ENCODE assay signal across 8 cellular contexts in genomic region chr2:174778479-174778962, GRCh38. TPM values are rescaled to one million over a fixed set of nuclear protein-coding genes. Genes with fewer than 3 reads are reported as not detected.
A peak's percentile ranks its signal among the peaks of the same experiment; 100 is the strongest.
DNase-seq lines count a peak whose midpoint lies in the region; ATAC-seq, FAIRE-seq and TF ChIP-seq lines count a peak whose summit lies in the region.

No MANE protein-coding gene starts in this region.

- peak overlapping the region; percentile 3 for H3K4me3 Mint-ChIP-seq in activated CD4-positive, alpha-beta T cell treated with anti-CD3 and anti-CD28 coated beads, Interleukin-2, amount 10 ng/mL, durations not matched to agents 7 days and 5 days
- H3K4me3 Mint-ChIP-seq in nephron progenitor cell = no peak overlapping the region

- peak overlapping the region; percentile 87 for H3K27ac Mint-ChIP-seq in activated CD4-positive, alpha-beta T cell treated with anti-CD3 and anti-CD28 coated beads, Interleukin-2, amount 10 ng/mL, durations not matched to agents 7 days and 5 days
- H3K27ac Mint-ChIP-seq in nephron progenitor cell = peak overlapping the region; percentile 27

- CTCF ChIA-PET in activated CD4-positive, alpha-beta T cell treated with anti-CD3 and anti-CD28 coated beads, Interleukin-2, amount 10 ng/mL, durations not matched to agents 7 days and 5 days (lab: Charles Lee) = interaction anchor here (1.0 kb wide), 1 partner anchor 79 kb away, joined by 4 read pairs; no protein-coding TSS in a partner anchor

- no peaks in the 10 kb centered on the region for H3K9me3 Mint-ChIP-seq in activated CD4-positive, alpha-beta T cell treated with anti-CD3 and anti-CD28 coated beads, Interleukin-2, amount 10 ng/mL, durations not matched to agents 7 days and 5 days
- H3K9me3 Mint-ChIP-seq in nephron progenitor cell = no peaks in the 10 kb centered on the region

- H3K27ac ChIP-seq in cingulate gyrus (ENCODE audit: low read depth, low read length) (peak overlapping the region; percentile 88), temporal lobe (ENCODE audit: low read depth, low read length) (peak overlapping the region; percentile 76)

- POLR2A ChIA-PET in activated CD4-positive, alpha-beta T cell treated with anti-CD3 and anti-CD28 coated beads, Interleukin-2, amount 10 ng/mL, durations not matched to agents 7 days and 5 days (lab: Charles Lee) = no interaction called here

- H3K36me3 Mint-ChIP-seq in activated CD4-positive, alpha-beta T cell treated with anti-CD3 and anti-CD28 coated beads, Interleukin-2, amount 10 ng/mL, durations not matched to agents 7 days and 5 days (ENCODE audit: low read depth) = no peaks in the 10 kb centered on the region
- H3K36me3 Mint-ChIP-seq in nephron progenitor cell (ENCODE audit: low read depth) = no peaks in the 10 kb centered on the region

- peak; percentile 54 for ATAC-seq in HG03520 (IDR thresholded peaks at IDR 0.05; ENCODE audit: unreplicated experiment)
- ATAC-seq in HG03045 (IDR thresholded peaks at IDR 0.05; ENCODE audit: unreplicated experiment) = no peak

- no peak for TF ChIP-seq POLR2A in GM12892 (IDR thresholded peaks at IDR 0.05; ENCODE audit: low read depth, low read length)

- DNase-seq in GM04503 (ENCODE audit: low read depth) (peak; percentile 100), nephron progenitor cell (no peak), GM12892 (ENCODE audit: insufficient read length) (no peak)
- peak; percentile 88 for DNase-seq in activated CD4-positive, alpha-beta T cell treated with anti-CD3 and anti-CD28 coated beads, Interleukin-2, amount 10 ng/mL, durations not matched to agents 7 days and 5 days

- no peak for FAIRE-seq in GM12892 (lab: Jason Lieb, UNC)

- H3K4me1 Mint-ChIP-seq in activated CD4-positive, alpha-beta T cell treated with anti-CD3 and anti-CD28 coated beads, Interleukin-2, amount 10 ng/mL, durations not matched to agents 7 days and 5 days = peaks cover 51% of the 10 kb centered on the region
- H3K4me1 Mint-ChIP-seq in nephron progenitor cell = peaks cover 54% of the 10 kb centered on the region

- H3K27me3 Mint-ChIP-seq in activated CD4-positive, alpha-beta T cell treated with anti-CD3 and anti-CD28 coated beads, Interleukin-2, amount 10 ng/mL, durations not matched to agents 7 days and 5 days = peaks cover 2% of the 10 kb centered on the region
- H3K27me3 Mint-ChIP-seq in nephron progenitor cell (ENCODE audit: low read depth, poor library complexity) = peaks cover 9% of the 10 kb centered on the region

- no peak for TF ChIP-seq CTCF in nephron progenitor cell (IDR thresholded peaks at IDR 0.05)

RNA-seq across cellular contexts. Expression of gene CHRNA1, which starts 14.2 kb away (rescaled TPM):
- total RNA-seq in activated CD4-positive, alpha-beta T cell treated with anti-CD3 and anti-CD28 coated beads, Interleukin-2, amount 10 ng/mL, durations not matched to agents 7 days and 5 days = not detected
- total RNA-seq in temporal lobe = not detected
- polyA plus RNA-seq in GM12892 (2012; ENCODE audit: missing spikeins) = not detected

Comparison
In these comparisons a context has a peak if more than half of its experiments do, and no peak if none do; other contexts are left out.
1. DNase-seq: peak in GM04503 (single experiment) and activated CD4-positive, alpha-beta T cell treated with anti-CD3 and anti-CD28 coated beads, Interleukin-2, amount 10 ng/mL, durations not matched to agents 7 days and 5 days (single experiment); none in nephron progenitor cell (single experiment) and GM12892 (single experiment).